Comparison of ENCODE assay signal across 8 cellular contexts in genomic region chr12:40010899-40011774, GRCh38.
DNase-seq lines count a peak whose midpoint lies in the region; ATAC-seq and TF ChIP-seq lines count a peak whose summit lies in the region.

No MANE protein-coding gene starts in this region.

- WGBS in right lobe of liver (ENCODE audit: insufficient coverage, low coverage, low lambda C conversion rate, missing lambda C conversion rate), result 38% methylated on average over 11 of the region's 11 CpGs

- peak; percentile 50 for DNase-seq in GM13976 (ENCODE audit: low spot score)
- DNase-seq in NCI-H1417 treated with DMSO at 0.1 percent for 48 hours (lab: John Stamatoyannopoulos, UW), result peak; percentile 43
- no peak for DNase-seq in coronary artery (ENCODE audit: low spot score)
- peak in 1 of 3 donors; percentile 65 for DNase-seq in right lobe of liver
- DNase-seq in stimulated activated CD8-positive, alpha-beta memory T cell treated with anti-CD3 and anti-CD28 coated beads, Interleukin-4, amount 100 ng/mL, for 24 hours (ENCODE audit: low read depth), result peak; percentile 7

- intact Hi-C loops in right lobe of liver (cut with DNase I), result no loop called here

- H3K4me1 ChIP-seq in ACC112 (ENCODE audit: control insufficient read depth, insufficient read depth, low read length, unreplicated experiment), result peaks cover 25% of the 10 kb centered on the region
- H3K4me1 ChIP-seq in right lobe of liver, result no peaks in the 10 kb centered on the region

- H3K4me3 ChIP-seq in ACC112 (ENCODE audit: low read depth, low read length) (peak overlapping the region; percentile 62), coronary artery (peak overlapping the region; percentile 66), right lobe of liver (peak overlapping the region; percentile 4 to 39 (median 29))

- H3K36me3 ChIP-seq in ACC112 (ENCODE audit: insufficient read depth, low read length) (no peaks in the 10 kb centered on the region), right lobe of liver (no peaks in the 10 kb centered on the region)

- no peaks in the 10 kb centered on the region for H3K9me3 ChIP-seq in right lobe of liver

- H2AFZ ChIP-seq in ACC112 (ENCODE audit: low read length, unreplicated experiment), result peak overlapping the region; percentile 35

- in situ Hi-C loops in GM13976 (cut with MboI; ENCODE audit: low sequenced_read_pairs, unreplicated experiment), result loop anchor here (10.0 kb wide), 1 partner anchor 304 kb away; no protein-coding TSS in a partner anchor

- H3K27ac ChIP-seq in ACC112 (ENCODE audit: low read depth, low read length), result no peak overlapping the region
- no peak overlapping the region for H3K27ac ChIP-seq in VCaP
- peak overlapping the region in 1 of 2 donors; percentile 55 for H3K27ac ChIP-seq in coronary artery
- peak overlapping the region in 2 of 3 donors; percentile 19 to 29 for H3K27ac ChIP-seq in right lobe of liver

- ATAC-seq in HG02798 (IDR thresholded peaks at IDR 0.05; ENCODE audit: poor library complexity, unreplicated experiment), result peak; percentile 91
- peak; percentile 95 to 97 (median 96) for ATAC-seq in right lobe of liver

- TF ChIP-seq POLR2A in right lobe of liver (IDR thresholded peaks at IDR 0.05), result no peak

- H3K79me2 ChIP-seq in ACC112 (ENCODE audit: control insufficient read depth, insufficient read depth, low read length, unreplicated experiment), result no peaks in the 10 kb centered on the region

- TF ChIP-seq CTCF in GM13976 (IDR thresholded peaks at IDR 0.05; ENCODE audit: borderline replicate concordance, control extremely low read depth, extremely low read depth, insufficient read depth, missing control alignments), result peak; percentile 56
- TF ChIP-seq CTCF in VCaP (conservative IDR thresholded peaks at IDR 0.05), result peak; percentile 88
- TF ChIP-seq CTCF in coronary artery (IDR thresholded peaks at IDR 0.05), result peak; percentile 62
- TF ChIP-seq CTCF in right lobe of liver (IDR thresholded peaks at IDR 0.05), result peak; percentile 77 to 90 (median 86)

- no peaks in the 10 kb centered on the region for H3K27me3 ChIP-seq in ACC112 (ENCODE audit: insufficient read depth, low read length)
- no peaks in the 10 kb centered on the region for H3K27me3 ChIP-seq in right lobe of liver

Comparison
In these comparisons a context has a peak if more than half of its experiments do, and no peak if none do; other contexts are left out.
1. H3K27ac ChIP-seq: peak in right lobe of liver (2 of 3); none in ACC112 (single experiment) and VCaP (single experiment).
2. Peak in every context shown above with its lines, with median percentiles within 50 percentile points of each other: H3K4me3 ChIP-seq and CTCF ChIP-seq.